ENCODE assay signal across 1 cellular context in the genomic region with DNA sequence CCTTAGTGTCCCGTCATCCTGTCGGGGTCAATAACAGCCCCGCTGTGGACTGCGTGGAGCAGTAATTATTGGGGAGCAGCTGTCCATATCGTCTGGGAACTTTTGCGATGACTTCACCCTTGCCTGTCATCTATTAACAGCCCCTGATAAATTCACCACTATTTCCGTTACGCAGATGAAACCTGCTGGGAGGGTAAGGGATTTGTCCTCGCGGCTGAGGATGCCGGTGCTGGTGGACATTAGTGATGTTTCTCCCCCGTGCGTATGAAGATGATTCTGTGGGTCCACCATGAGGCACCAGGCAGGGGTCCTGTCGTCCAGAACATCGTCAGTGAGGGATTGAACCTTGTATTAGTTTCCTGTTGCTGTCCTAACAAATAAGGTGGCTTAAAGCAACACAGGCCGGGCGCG.
TF ChIP-seq lines count a peak whose summit lies in the region.

No MANE protein-coding gene starts in this region.

TF ChIP-seq in K562, 482 proteins besides CTCF, POLR2A, EP300 and RAD21:
- TF ChIP-seq, protein P1, sequence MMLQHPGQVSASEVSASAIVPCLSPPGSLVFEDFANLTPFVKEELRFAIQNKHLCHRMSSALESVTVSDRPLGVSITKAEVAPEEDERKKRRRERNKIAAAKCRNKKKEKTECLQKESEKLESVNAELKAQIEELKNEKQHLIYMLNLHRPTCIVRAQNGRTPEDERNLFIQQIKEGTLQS (IDR thresholded peaks at IDR 0.05) = peak; percentile 39; the same call in 1 of the 2 replicates
- TF ChIP-seq, protein P1 (CRISPR knock-in tag; conservative IDR thresholded peaks at IDR 0.05) = no peak
- TF ChIP-seq, protein P2, sequence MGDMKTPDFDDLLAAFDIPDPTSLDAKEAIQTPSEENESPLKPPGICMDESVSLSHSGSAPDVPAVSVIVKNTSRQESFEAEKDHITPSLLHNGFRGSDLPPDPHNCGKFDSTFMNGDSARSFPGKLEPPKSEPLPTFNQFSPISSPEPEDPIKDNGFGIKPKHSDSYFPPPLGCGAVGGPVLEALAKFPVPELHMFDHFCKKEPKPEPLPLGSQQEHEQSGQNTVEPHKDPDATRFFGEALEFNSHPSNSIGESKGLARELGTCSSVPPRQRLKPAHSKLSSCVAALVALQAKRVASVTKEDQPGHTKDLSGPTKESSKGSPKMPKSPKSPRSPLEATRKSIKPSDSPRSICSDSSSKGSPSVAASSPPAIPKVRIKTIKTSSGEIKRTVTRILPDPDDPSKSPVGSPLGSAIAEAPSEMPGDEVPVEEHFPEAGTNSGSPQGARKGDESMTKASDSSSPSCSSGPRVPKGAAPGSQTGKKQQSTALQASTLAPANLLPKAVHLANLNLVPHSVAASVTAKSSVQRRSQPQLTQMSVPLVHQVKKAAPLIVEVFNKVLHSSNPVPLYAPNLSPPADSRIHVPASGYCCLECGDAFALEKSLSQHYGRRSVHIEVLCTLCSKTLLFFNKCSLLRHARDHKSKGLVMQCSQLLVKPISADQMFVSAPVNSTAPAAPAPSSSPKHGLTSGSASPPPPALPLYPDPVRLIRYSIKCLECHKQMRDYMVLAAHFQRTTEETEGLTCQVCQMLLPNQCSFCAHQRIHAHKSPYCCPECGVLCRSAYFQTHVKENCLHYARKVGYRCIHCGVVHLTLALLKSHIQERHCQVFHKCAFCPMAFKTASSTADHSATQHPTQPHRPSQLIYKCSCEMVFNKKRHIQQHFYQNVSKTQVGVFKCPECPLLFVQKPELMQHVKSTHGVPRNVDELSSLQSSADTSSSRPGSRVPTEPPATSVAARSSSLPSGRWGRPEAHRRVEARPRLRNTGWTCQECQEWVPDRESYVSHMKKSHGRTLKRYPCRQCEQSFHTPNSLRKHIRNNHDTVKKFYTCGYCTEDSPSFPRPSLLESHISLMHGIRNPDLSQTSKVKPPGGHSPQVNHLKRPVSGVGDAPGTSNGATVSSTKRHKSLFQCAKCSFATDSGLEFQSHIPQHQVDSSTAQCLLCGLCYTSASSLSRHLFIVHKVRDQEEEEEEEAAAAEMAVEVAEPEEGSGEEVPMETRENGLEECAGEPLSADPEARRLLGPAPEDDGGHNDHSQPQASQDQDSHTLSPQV (IDR thresholded peaks at IDR 0.05) = no peak
- peak; percentile 42; the same call in 1 of the 2 replicates for TF ChIP-seq ETV1 (tag; conservative IDR thresholded peaks at IDR 0.05; ENCODE audit: low read depth)
- TF ChIP-seq, protein P3, sequence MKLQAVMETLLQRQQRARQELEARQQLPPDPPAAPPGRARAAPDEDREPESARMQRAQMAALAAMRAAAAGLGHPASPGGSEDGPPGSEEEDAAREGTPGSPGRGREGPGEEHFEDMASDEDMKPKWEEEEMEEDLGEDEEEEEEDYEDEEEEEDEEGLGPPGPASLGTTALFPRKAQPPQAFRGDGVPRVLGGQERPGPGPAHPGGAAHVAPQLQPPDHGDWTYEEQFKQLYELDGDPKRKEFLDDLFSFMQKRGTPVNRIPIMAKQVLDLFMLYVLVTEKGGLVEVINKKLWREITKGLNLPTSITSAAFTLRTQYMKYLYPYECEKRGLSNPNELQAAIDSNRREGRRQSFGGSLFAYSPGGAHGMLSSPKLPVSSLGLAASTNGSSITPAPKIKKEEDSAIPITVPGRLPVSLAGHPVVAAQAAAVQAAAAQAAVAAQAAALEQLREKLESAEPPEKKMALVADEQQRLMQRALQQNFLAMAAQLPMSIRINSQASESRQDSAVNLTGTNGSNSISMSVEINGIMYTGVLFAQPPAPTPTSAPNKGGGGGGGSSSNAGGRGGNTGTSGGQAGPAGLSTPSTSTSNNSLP (IDR thresholded peaks at IDR 0.05; ENCODE audit: borderline replicate concordance, low read depth, low read length) = no peak
- peak; percentile 32; the same call in 1 of the 2 replicates for TF ChIP-seq JUND (IDR thresholded peaks at IDR 0.05; ENCODE audit: borderline replicate concordance, low read depth, low read length)
- 0 out of 3 replicates have a peak, but pooled peaks have one; percentile 34 for TF ChIP-seq JUND (tag; IDR thresholded peaks at IDR 0.05; ENCODE audit: borderline replicate concordance, low read depth, low read length)
- TF ChIP-seq ATF7 (IDR thresholded peaks at IDR 0.05) = peak; percentile 29; the same call in 1 of the 2 replicates
- TF ChIP-seq SMAD4 (CRISPR knock-in tag; conservative IDR thresholded peaks at IDR 0.05) = peak; percentile 7; the same call in 1 of the 2 replicates
TF ChIP-seq in K562: peak in this region for 5.
